In the genomic region with DNA sequence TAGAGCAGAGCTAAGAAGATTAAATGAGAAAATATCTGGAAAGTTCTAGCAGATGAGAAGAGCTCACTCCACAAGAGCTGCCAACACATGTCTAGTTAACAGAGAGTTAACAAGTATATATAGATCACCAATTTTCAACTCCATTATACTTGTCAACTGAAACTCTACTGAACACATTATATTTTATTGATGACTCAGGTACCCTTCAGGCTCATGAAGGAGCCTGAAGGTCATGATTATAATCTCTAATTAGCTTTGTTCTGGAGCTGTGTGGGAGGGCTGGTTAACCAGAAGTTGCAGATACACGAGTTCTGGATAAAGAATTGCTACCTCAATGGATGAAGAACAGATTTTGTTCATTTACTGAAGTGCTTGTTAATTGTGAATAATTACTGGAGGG, we compare ENCODE assay signal across 8 cellular contexts. TPM values are rescaled to one million over a fixed set of nuclear protein-coding genes. Genes with fewer than 3 reads are reported as not detected.
"Had no signal": no experiment of that assay in that cellular context is flagged by ENCODE, and none has a peak within 500 bp of the region (broad histone marks: within the 10 kb centered on the region; RNA-seq: fewer than 3 reads in every experiment).

No MANE protein-coding gene starts in this region.

- FAIRE-seq: G401.6, GM12878, GM12891, GM12892, GM18507, GM19239 had no signal

- ATAC-seq: GM12878 had no signal

- H3K4me3 ChIP-seq: GM12878 had no signal

- DNase-seq: GDM1, GF-D8 had no signal

RNA-seq across cellular contexts. Expression of a gene that starts 42.1 kb away (rescaled TPM):
- total RNA-seq: GM12878 had no signal
- polyA plus RNA-seq: GM12878 had no signal
